In genomic region chr7:143380646-143381426, GRCh38 we compare ENCODE assay signal across 8 cellular contexts. TPM values are rescaled to one million over a fixed set of nuclear protein-coding genes. Genes with fewer than 3 reads are reported as not detected.
A peak's percentile ranks its signal among the peaks of the same experiment; 100 is the strongest.
DNase-seq lines count a peak whose midpoint lies in the region; ATAC-seq, FAIRE-seq and TF ChIP-seq lines count a peak whose summit lies in the region.

Gene ZYX, plus strand, starts transcription at chr7:143381345. Its CDS starts 227 bp downstream, at chr7:143381572.

- H3K27me3 Mint-ChIP-seq in central memory CD8-positive, alpha-beta T cell, result no peaks in the 10 kb centered on the region

- CTCF ChIA-PET in A549 (lab: Yijun Ruan, JAX), result interaction anchor here (0.6 to 3.0 kb wide), 37 partner anchors 9 to 852 kb away, joined by 3 to 30 read pairs (median 5); partner anchors contain the start of genes EPHA1, FAM131B and GSTK1

- peak within 1 kb of the TSS; percentile 93 for H3K27ac Mint-ChIP-seq in central memory CD8-positive, alpha-beta T cell (ENCODE audit: low read depth)

- H3K4me3 ChIP-seq in A549, result peak within 1 kb of the TSS; percentile 100

- FAIRE-seq in A549 (lab: Jason Lieb, UNC), result no peak

- peak; percentile 87 to 92 for DNase-seq in A549 (ENCODE audit: low read depth in 1 of 2, low spot score in 1 of 2)
- peak; percentile 93 for DNase-seq in NCI-H226
- DNase-seq in central memory CD8-positive, alpha-beta T cell (ENCODE audit: low spot score in 2 of 2), result peak; percentile 67 to 77
- peak; percentile 99 for DNase-seq in islet precursor cell
- peak; percentile 76 to 78 for DNase-seq in stimulated activated CD4-positive, alpha-beta T cell treated with anti-CD3 and anti-CD28 coated beads, Interleukin-15, amount 100 ng/mL, for 1 hour (ENCODE audit: low read depth in 1 of 2, low spot score in 1 of 2)

- H3K9me3 ChIP-seq in A549, result no peaks in the 10 kb centered on the region

- H3K4me2 ChIP-seq in A549, result peak within 1 kb of the TSS; percentile 83

- no peaks in the 10 kb centered on the region for H3K9me3 Mint-ChIP-seq in central memory CD8-positive, alpha-beta T cell

- TF ChIP-seq RAD21 in A549 (conservative IDR thresholded peaks at IDR 0.05 in 1 of 2, IDR thresholded peaks at IDR 0.05 in 1 of 2), result no peak

- peaks cover 9% of the 10 kb centered on the region for H3K36me3 Mint-ChIP-seq in central memory CD8-positive, alpha-beta T cell (ENCODE audit: insufficient read depth)

- POLR2A ChIA-PET in A549 (lab: Yijun Ruan, JAX), result interaction anchor here (0.6 to 1.4 kb wide), 8 partner anchors 12 to 140 kb away, joined by 3 to 11 read pairs (median 4); no protein-coding TSS in a partner anchor

- TF ChIP-seq POLR2A in A549 (IDR thresholded peaks at IDR 0.05; ENCODE audit: low read length), result peak; percentile 91

- H3K4me1 Mint-ChIP-seq in central memory CD8-positive, alpha-beta T cell, result peaks cover 48% of the 10 kb centered on the region

- TF ChIP-seq EP300 in A549 (IDR thresholded peaks at IDR 0.05), result 0 out of 5 replicates have a peak, but pooled peaks of 1 of the 2 experiments have one; percentile 45

- WGBS in A549 (ENCODE audit: missing lambda C conversion rate), result no CpG with 5 or more reads among the region's 72 CpGs

- H3K27ac ChIP-seq in A549, result peak within 1 kb of the TSS; percentile 99 to 100

- ATAC-seq in A549 (peak; percentile 80 to 86), GM18867 (IDR thresholded peaks at IDR 0.05; ENCODE audit: unreplicated experiment) (peak; percentile 80), HG03097 (IDR thresholded peaks at IDR 0.05; ENCODE audit: low FRiP score, unreplicated experiment) (peak; percentile 70)
- ATAC-seq in activated CD4-positive, CD25-positive, alpha-beta regulatory T cell treated with anti-CD3 and anti-CD28 coated beads, Interleukin-2, amount 50 U/mL, for 24 hours, result peak; percentile 82 to 83
- peak; percentile 77 for ATAC-seq in central memory CD8-positive, alpha-beta T cell (replicated peaks; ENCODE audit: extremely low read depth, poor library complexity, severe bottlenecking)

- TF ChIP-seq CTCF in A549 (IDR thresholded peaks at IDR 0.05), result no peak

- peaks cover 43% of the 10 kb centered on the region for H3K4me1 ChIP-seq in A549

- H3K4me3 Mint-ChIP-seq in central memory CD8-positive, alpha-beta T cell, result peak within 1 kb of the TSS; percentile 91

TF ChIP-seq in A549, 52 proteins besides CTCF, POLR2A, EP300 and RAD21:
- TF ChIP-seq FOSL2 (IDR thresholded peaks at IDR 0.05), result peak; percentile 57; the same call in 1 of the 2 replicates
- peak; percentile 90 for TF ChIP-seq FOSL2 (CRISPR knock-in tag; IDR thresholded peaks at IDR 0.05)
- TF ChIP-seq HOXA7 (CRISPR knock-in tag; IDR thresholded peaks at IDR 0.05), result no peak
- no peak for TF ChIP-seq CBX2 (IDR thresholded peaks at IDR 0.05; ENCODE audit: borderline replicate concordance, low read depth)
- TF ChIP-seq ATOH8 (CRISPR knock-in tag; IDR thresholded peaks at IDR 0.05; ENCODE audit: low read depth), result no peak
- TF ChIP-seq BHLHE40 (IDR thresholded peaks at IDR 0.05; ENCODE audit: low read depth, low read length), result no peak
- peak; percentile 65; the same call in 1 of the 3 replicates for TF ChIP-seq BCL3 (IDR thresholded peaks at IDR 0.05)
- TF ChIP-seq SMC3 (IDR thresholded peaks at IDR 0.05), result 0 out of 3 replicates have a peak, but pooled peaks have one; percentile 7
- peak; percentile 38; the same call in 1 of the 2 replicates for TF ChIP-seq JUNB (IDR thresholded peaks at IDR 0.05)
- TF ChIP-seq JUN (IDR thresholded peaks at IDR 0.05), result peak; percentile 46 to 92; a peak in 4 of 5 replicates
- no peak for TF ChIP-seq FOXS1 (CRISPR knock-in tag; IDR thresholded peaks at IDR 0.05)
- peak; percentile 46 for TF ChIP-seq MAX (IDR thresholded peaks at IDR 0.05)
- peak; percentile 81; the same call in 1 of the 2 replicates for TF ChIP-seq PHF8 (IDR thresholded peaks at IDR 0.05; ENCODE audit: borderline replicate concordance, low read depth)

RNA-seq across cellular contexts. Expression of gene ZYX, which starts in this region (rescaled TPM):
- polyA plus RNA-seq in A549 (2011; rRNA removed), result 13.3 and 24.5 TPM in 2 replicates
- polyA plus RNA-seq in A549 (2012; cell fraction: cytosol; rRNA removed), result 89.4 and 115 TPM in 2 replicates
- 182 and 185 TPM in 2 replicates for polyA plus RNA-seq in A549 (2012; cell fraction: nucleus; rRNA removed)
- polyA plus RNA-seq in A549 (2017; fragmentation: RNase III; extraction: RNeasy Plus Mini Kit Qiagen cat#74134 plus additional on column Dnase treatment), result 109 to 124 TPM (median 119 TPM) in 3 replicates
- 37.2 and 58.9 TPM in 2 replicates for polyA minus RNA-seq in A549 (2011; rRNA and poly(A)+ RNA removed)

Comparison
In these comparisons a context has a peak if more than half of its experiments do, and no peak if none do; other contexts are left out.
1. Peak in every context shown above with its lines: DNase-seq, ATAC-seq, H3K4me3 ChIP-seq and H3K27ac ChIP-seq.